8 cellular contexts compared by ENCODE assay signal in the genomic region with DNA sequence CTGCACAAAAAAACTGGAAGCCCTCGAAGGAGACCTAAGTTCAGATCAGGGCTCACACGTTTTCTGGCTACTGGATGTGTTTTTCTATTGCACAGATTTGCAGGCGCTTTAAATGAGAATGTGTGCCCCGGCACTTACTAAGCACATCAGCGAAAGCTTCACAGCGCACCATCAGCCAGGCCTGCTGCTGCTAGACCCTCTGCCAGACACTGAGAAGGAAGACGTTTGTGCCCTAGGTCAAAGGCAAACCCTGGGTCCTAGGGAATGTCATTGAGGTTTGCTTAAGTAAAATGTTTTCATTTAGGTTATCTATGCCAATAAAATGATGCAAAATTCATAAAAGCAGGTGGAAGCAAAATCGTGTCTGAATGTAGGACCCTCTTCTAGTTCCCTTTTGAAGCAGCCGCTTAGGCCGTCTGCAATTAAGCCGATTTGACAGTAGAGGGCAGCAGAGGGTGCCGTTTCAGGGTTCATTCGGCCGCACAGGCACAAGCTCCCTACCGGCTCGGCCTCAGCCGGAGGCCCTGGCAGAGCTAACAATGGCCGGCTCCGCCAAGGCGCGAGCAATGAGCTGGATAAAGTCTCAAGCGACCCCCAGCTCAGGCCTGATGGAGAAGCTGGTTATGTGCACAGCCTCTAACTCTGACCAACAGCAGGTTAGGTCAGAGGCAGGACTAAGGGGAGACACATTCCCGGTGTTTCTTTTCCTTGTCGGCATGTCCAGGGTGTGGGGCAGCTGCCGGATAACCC.
DNase-seq lines count a peak whose midpoint lies in the region; ATAC-seq and TF ChIP-seq lines count a peak whose summit lies in the region.

No MANE protein-coding gene starts in this region.

- H3K36me3 Mint-ChIP-seq in WTC11 = peaks cover 5% of the 10 kb centered on the region; the same call in 1 of the 2 replicates

- H3K36me3 ChIP-seq in A673 (ENCODE audit: insufficient read depth, low read length, poor library complexity, severe bottlenecking) = no peaks in the 10 kb centered on the region
- no peaks in the 10 kb centered on the region for H3K36me3 ChIP-seq in liver (ENCODE audit: control insufficient read depth in 4 of 4, insufficient read depth in 3 of 4, low read depth in 1 of 4, low read length in 3 of 4)

- H3K4me1 ChIP-seq in A673 (ENCODE audit: insufficient read depth, low read length, poor library complexity, severe bottlenecking) = no peaks in the 10 kb centered on the region
- H3K4me1 ChIP-seq in liver (ENCODE audit: control insufficient read depth in 4 of 4, insufficient read depth in 4 of 4, low read length in 3 of 4) = peaks cover 1 to 23% (median 11%) of the 10 kb centered on the region in 4 donors

- peak; percentile 94 to 97 for TF ChIP-seq RAD21 in liver (IDR thresholded peaks at IDR 0.05)

- H3K9me3 Mint-ChIP-seq in WTC11 = peaks cover 29% of the 10 kb centered on the region

- ATAC-seq in GM18858 (IDR thresholded peaks at IDR 0.05; ENCODE audit: unreplicated experiment) (peak; percentile 71), HG03139 (IDR thresholded peaks at IDR 0.05; ENCODE audit: unreplicated experiment) (peak; percentile 61), WTC11 (peak; percentile 96)

- H3K4me3 ChIP-seq in A673 (ENCODE audit: low read depth, low read length, poor library complexity, severe bottlenecking) (no peak overlapping the region), liver (ENCODE audit: low read depth in 1 of 3, low read length in 3 of 3) (no peak overlapping the region)

- H3K9me3 ChIP-seq in A673 (ENCODE audit: low read depth, low read length, poor library complexity, severe bottlenecking) (no peaks in the 10 kb centered on the region), liver (ENCODE audit: control insufficient read depth in 4 of 4, low read length in 3 of 4) (no peaks in the 10 kb centered on the region)

- 28% methylated on average over 25 of the region's 25 CpGs for WGBS in liver

- H3K27me3 ChIP-seq in A673 (replicated peaks; ENCODE audit: insufficient read depth, low read depth, low read length, poor library complexity) (no peaks in the 10 kb centered on the region), liver (ENCODE audit: control insufficient read depth in 4 of 4, insufficient read depth in 4 of 4, low read length in 3 of 4) (no peaks in the 10 kb centered on the region)

- intact Hi-C loops in A673 (cut with micrococcal nuclease; ENCODE audit: unreplicated experiment) = loop anchor here (1.0 to 10.0 kb wide), 2 partner anchors 553 to 649 kb away; no protein-coding TSS in a partner anchor

- peak; percentile 83 for TF ChIP-seq CTCF in A673 (conservative IDR thresholded peaks at IDR 0.05; ENCODE audit: low read depth, low read length)
- TF ChIP-seq CTCF in WTC11 (IDR thresholded peaks at IDR 0.05) = peak; percentile 77
- TF ChIP-seq CTCF in liver (IDR thresholded peaks at IDR 0.05; ENCODE audit: low read depth, low read length, missing input control) = peak; percentile 95

- H3K9ac ChIP-seq in liver (ENCODE audit: low read depth in 1 of 2, low read length in 2 of 2) = no peak overlapping the region

- CTCF ChIA-PET in A673 (lab: Charles Lee) (interaction anchor here (0.6 to 3.2 kb wide), 7 partner anchors 359 to 658 kb away, joined by 3 to 39 read pairs (median 3); a partner anchor contains a TSS), WTC11 (lab: Charles Lee) (interaction anchor here (0.5 to 4.3 kb wide), 106 partner anchors 8 to 665 kb away, joined by 3 to 57 read pairs (median 4); a partner anchor contains a TSS)

- no peak overlapping the region for H3K27ac Mint-ChIP-seq in WTC11

- H3K4me3 Mint-ChIP-seq in WTC11 = no peak overlapping the region

- BruUV-seq in A673 (replicated peaks; lab: Mats Ljungman, UMichigan) = no TSS peak

- H3K4me1 Mint-ChIP-seq in WTC11 = peaks cover 3% of the 10 kb centered on the region

- DNase-seq in A673 (ENCODE audit: low spot score) (peak; percentile 69), NCI-H2196 (lab: John Stamatoyannopoulos, UW; ENCODE audit: unreplicated experiment) (peak; percentile 84), WTC11 (ENCODE audit: low spot score) (peak; percentile 80), cortex of kidney (lab: John Stamatoyannopoulos, UW) (peak; percentile 40)
- peak; percentile 27 to 39 for DNase-seq in stimulated activated CD4-positive, alpha-beta T cell treated with anti-CD3 and anti-CD28 coated beads, Interleukin-2, amount 100 ng/mL, for 48 hours

- peaks cover 20% of the 10 kb centered on the region for H3K27me3 Mint-ChIP-seq in WTC11 (ENCODE audit: low read depth)

- H3K27ac ChIP-seq in A673 (ENCODE audit: low read depth, low read length, poor library complexity, severe bottlenecking) = no peak overlapping the region
- no peak overlapping the region for H3K27ac ChIP-seq in liver (ENCODE audit: low read depth in 1 of 2, low read length in 2 of 2)

- POLR2A ChIA-PET in A673 (lab: Charles Lee; ENCODE audit: low non-redundant PET) (no interaction called here), WTC11 (lab: Charles Lee) (no interaction called here)

TF ChIP-seq in WTC11, 78 proteins besides CTCF, POLR2A, EP300 and RAD21 (continues in another document):
- TF ChIP-seq CREM (CRISPR knock-in tag; IDR thresholded peaks at IDR 0.05) (no peak), CBFB (CRISPR knock-in tag; IDR thresholded peaks at IDR 0.05; ENCODE audit: low read depth) (no peak), OVOL2 (CRISPR knock-in tag; IDR thresholded peaks at IDR 0.05; ENCODE audit: borderline replicate concordance) (no peak), SMAD4 (CRISPR knock-in tag; IDR thresholded peaks at IDR 0.05) (no peak), ESRRA (CRISPR knock-in tag; IDR thresholded peaks at IDR 0.05; ENCODE audit: borderline replicate concordance) (no peak)
- TF ChIP-seq, protein P1, sequence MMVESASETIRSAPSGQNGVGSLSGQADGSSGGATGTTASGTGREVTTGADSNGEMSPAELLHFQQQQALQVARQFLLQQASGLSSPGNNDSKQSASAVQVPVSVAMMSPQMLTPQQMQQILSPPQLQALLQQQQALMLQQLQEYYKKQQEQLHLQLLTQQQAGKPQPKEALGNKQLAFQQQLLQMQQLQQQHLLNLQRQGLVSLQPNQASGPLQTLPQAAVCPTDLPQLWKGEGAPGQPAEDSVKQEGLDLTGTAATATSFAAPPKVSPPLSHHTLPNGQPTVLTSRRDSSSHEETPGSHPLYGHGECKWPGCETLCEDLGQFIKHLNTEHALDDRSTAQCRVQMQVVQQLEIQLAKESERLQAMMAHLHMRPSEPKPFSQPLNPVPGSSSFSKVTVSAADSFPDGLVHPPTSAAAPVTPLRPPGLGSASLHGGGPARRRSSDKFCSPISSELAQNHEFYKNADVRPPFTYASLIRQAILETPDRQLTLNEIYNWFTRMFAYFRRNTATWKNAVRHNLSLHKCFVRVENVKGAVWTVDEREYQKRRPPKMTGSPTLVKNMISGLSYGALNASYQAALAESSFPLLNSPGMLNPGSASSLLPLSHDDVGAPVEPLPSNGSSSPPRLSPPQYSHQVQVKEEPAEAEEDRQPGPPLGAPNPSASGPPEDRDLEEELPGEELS (CRISPR knock-in tag; IDR thresholded peaks at IDR 0.05) = no peak
- TF ChIP-seq, protein P2, sequence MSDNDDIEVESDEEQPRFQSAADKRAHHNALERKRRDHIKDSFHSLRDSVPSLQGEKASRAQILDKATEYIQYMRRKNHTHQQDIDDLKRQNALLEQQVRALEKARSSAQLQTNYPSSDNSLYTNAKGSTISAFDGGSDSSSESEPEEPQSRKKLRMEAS (CRISPR knock-in tag; IDR thresholded peaks at IDR 0.05) = no peak
- TF ChIP-seq, protein P3, sequence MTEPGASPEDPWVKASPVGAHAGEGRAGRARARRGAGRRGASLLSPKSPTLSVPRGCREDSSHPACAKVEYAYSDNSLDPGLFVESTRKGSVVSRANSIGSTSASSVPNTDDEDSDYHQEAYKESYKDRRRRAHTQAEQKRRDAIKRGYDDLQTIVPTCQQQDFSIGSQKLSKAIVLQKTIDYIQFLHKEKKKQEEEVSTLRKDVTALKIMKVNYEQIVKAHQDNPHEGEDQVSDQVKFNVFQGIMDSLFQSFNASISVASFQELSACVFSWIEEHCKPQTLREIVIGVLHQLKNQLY (CRISPR knock-in tag; IDR thresholded peaks at IDR 0.05) = no peak

TF ChIP-seq in liver, 16 proteins besides CTCF, POLR2A, EP300 and RAD21:
- no peak for TF ChIP-seq JUND (IDR thresholded peaks at IDR 0.05)
- TF ChIP-seq RXRA (IDR thresholded peaks at IDR 0.05) = peak in 1 of 2 donors; percentile 13
- peak; percentile 85 for TF ChIP-seq YY1 (IDR thresholded peaks at IDR 0.05)
- TF ChIP-seq HNF4A (conservative IDR thresholded peaks at IDR 0.05) = no peak
- no peak for TF ChIP-seq HNF4G (IDR thresholded peaks at IDR 0.05)
TF ChIP-seq in liver: peak in this region for 2.

Comparison
In these comparisons a context has a peak if more than half of its experiments do, and no peak if none do; other contexts are left out.
1. DNase-seq: peak in every context shown above with its lines; median percentile 84 in NCI-H2196; 80 in WTC11; 69 in A673; 40 in cortex of kidney; 33 in stimulated activated CD4-positive, alpha-beta T cell treated with anti-CD3 and anti-CD28 coated beads, Interleukin-2, amount 100 ng/mL, for 48 hours.